8 cellular contexts compared by ENCODE assay signal in the genomic region with DNA sequence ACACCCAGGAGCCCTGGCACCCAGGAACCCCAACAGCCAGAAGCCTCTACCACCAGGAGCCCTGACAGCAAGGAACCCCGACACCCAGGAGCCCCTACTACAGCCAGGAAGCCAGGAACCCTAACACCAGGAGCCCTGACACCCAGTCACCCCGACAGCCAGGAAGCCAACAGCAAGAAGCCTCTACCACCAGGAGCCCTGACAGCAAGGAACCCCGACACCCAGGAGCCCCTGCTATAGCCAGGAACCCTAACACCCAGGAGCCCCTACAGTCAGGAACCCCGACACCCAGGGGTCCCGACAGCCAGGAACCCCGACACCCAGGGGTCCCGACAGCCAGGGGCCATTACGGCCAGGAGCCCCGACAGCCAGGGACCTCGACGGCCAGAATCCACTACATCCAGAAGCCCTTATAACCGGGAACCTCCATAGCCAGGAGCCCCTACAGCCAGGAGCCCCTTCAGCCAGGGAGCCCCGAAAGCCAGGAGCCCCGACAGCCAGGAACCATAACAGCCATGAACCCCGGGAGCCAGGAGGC. TPM values are rescaled to one million over a fixed set of nuclear protein-coding genes. Genes with fewer than 3 reads are reported as not detected.
A peak's percentile ranks its signal among the peaks of the same experiment; 100 is the strongest.
DNase-seq lines count a peak whose midpoint lies in the region; ATAC-seq, FAIRE-seq and TF ChIP-seq lines count a peak whose summit lies in the region.

No MANE protein-coding gene starts in this region.

- H3K9ac ChIP-seq in kidney (ENCODE audit: low read length in 2 of 2): peak overlapping the region; percentile 74 to 84

- FAIRE-seq in kidney (lab: Jason Lieb, UNC): no peak

- H3K4me1 Mint-ChIP-seq in CD4-positive, CD25-positive, alpha-beta regulatory T cell: peaks cover 10 to 42% (median 22%) of the 10 kb centered on the region in 4 donors
- peaks cover 27% of the 10 kb centered on the region for H3K4me1 Mint-ChIP-seq in activated T-helper 2 cell treated with anti-CD3 and anti-CD28 coated beads, Interferon-gamma antibody, Interleukin-2, Interleukin-4, amounts not matched to agents 10 μg/mL and 5 μg/mL and 100 μg/mL, durations not matched to agents 14 hours and 24 hours and 36 hours (ENCODE audit: low read depth)

- no peaks in the 10 kb centered on the region for H3K9me3 ChIP-seq in CD4-positive, CD25-positive, alpha-beta regulatory T cell (ENCODE audit: control insufficient read depth in 2 of 2, low read length in 2 of 2)
- H3K9me3 ChIP-seq in kidney (ENCODE audit: control insufficient read depth in 1 of 2, low read length in 2 of 2) (no peaks in the 10 kb centered on the region), testis (no peaks in the 10 kb centered on the region)

- peak overlapping the region; percentile 78 to 96 (median 94) for H3K4me3 Mint-ChIP-seq in CD4-positive, CD25-positive, alpha-beta regulatory T cell
- H3K4me3 Mint-ChIP-seq in activated T-helper 2 cell treated with anti-CD3 and anti-CD28 coated beads, Interferon-gamma antibody, Interleukin-2, Interleukin-4, amounts not matched to agents 10 μg/mL and 5 μg/mL and 100 μg/mL, durations not matched to agents 14 hours and 24 hours and 36 hours (ENCODE audit: low read depth): peak overlapping the region; percentile 92

- peaks cover 4% of the 10 kb centered on the region for H3K36me3 Mint-ChIP-seq in CD4-positive, CD25-positive, alpha-beta regulatory T cell
- H3K36me3 Mint-ChIP-seq in activated T-helper 2 cell treated with anti-CD3 and anti-CD28 coated beads, Interferon-gamma antibody, Interleukin-2, Interleukin-4, amounts not matched to agents 10 μg/mL and 5 μg/mL and 100 μg/mL, durations not matched to agents 14 hours and 24 hours and 36 hours (ENCODE audit: low read depth): peaks cover 16% of the 10 kb centered on the region

- H3K9me3 Mint-ChIP-seq in CD4-positive, CD25-positive, alpha-beta regulatory T cell: no peaks in the 10 kb centered on the region
- H3K9me3 Mint-ChIP-seq in activated T-helper 2 cell treated with anti-CD3 and anti-CD28 coated beads, Interferon-gamma antibody, Interleukin-2, Interleukin-4, amounts not matched to agents 10 μg/mL and 5 μg/mL and 100 μg/mL, durations not matched to agents 14 hours and 24 hours and 36 hours: no peaks in the 10 kb centered on the region

- H3K4me1 ChIP-seq in CD4-positive, CD25-positive, alpha-beta regulatory T cell (ENCODE audit: control insufficient read depth, insufficient read depth, low read length, poor library complexity, severe bottlenecking): peaks cover 44% of the 10 kb centered on the region
- peaks cover 8 to 13% of the 10 kb centered on the region in 2 donors for H3K4me1 ChIP-seq in kidney (ENCODE audit: control insufficient read depth in 1 of 2, insufficient read depth in 1 of 2, low read depth in 1 of 2, low read length in 2 of 2)
- peaks cover 15% of the 10 kb centered on the region for H3K4me1 ChIP-seq in testis

- ATAC-seq in CD4-positive, CD25-positive, alpha-beta regulatory T cell (ENCODE audit: low read depth in 2 of 2): peak in 1 of 2 donors; percentile 6
- no peak for ATAC-seq in HG02840 (IDR thresholded peaks at IDR 0.05; ENCODE audit: low FRiP score, unreplicated experiment)
- ATAC-seq in GM18520 (IDR thresholded peaks at IDR 0.05; ENCODE audit: unreplicated experiment): no peak

- no peak for TF ChIP-seq POLR2A in testis (IDR thresholded peaks at IDR 0.05)

- no peak overlapping the region for H3K4me3 ChIP-seq in CD4-positive, CD25-positive, alpha-beta regulatory T cell (ENCODE audit: low read depth, low read length)
- H3K4me3 ChIP-seq in HFF-Myc (replicated peaks; ENCODE audit: low read depth, low read length): peak overlapping the region; percentile 83
- H3K4me3 ChIP-seq in kidney (ENCODE audit: low read length in 2 of 2): peak overlapping the region; percentile 9 to 76
- H3K4me3 ChIP-seq in testis: peak overlapping the region; percentile 88 to 99

- intact Hi-C loops in activated T-helper 2 cell treated with anti-CD3 and anti-CD28 coated beads, Interferon-gamma antibody, Interleukin-2, Interleukin-4, amounts not matched to agents 10 μg/mL and 5 μg/mL and 100 μg/mL, durations not matched to agents 14 hours and 24 hours and 36 hours (cut with micrococcal nuclease): loop anchor here (1.0 to 10.0 kb wide), 2 partner anchors 25 to 1101 kb away; partner anchors contain the start of gene C10orf143
- intact Hi-C loops in kidney (cut with DNase I): no loop called here
- intact Hi-C loops in testis (cut with DNase I; ENCODE audit: low total_unique reads): no loop called here

- H3K36me3 ChIP-seq in CD4-positive, CD25-positive, alpha-beta regulatory T cell (ENCODE audit: control insufficient read depth, insufficient read depth, low read length): no peaks in the 10 kb centered on the region
- H3K36me3 ChIP-seq in kidney (ENCODE audit: control insufficient read depth in 1 of 2, insufficient read depth in 2 of 2, low read length in 2 of 2): no peaks in the 10 kb centered on the region
- no peaks in the 10 kb centered on the region for H3K36me3 ChIP-seq in testis (ENCODE audit: low read depth, missing control alignments)

- H3K27ac ChIP-seq in CD4-positive, CD25-positive, alpha-beta regulatory T cell (ENCODE audit: insufficient read depth, low read length, poor library complexity, severe bottlenecking): peak overlapping the region; percentile 76
- H3K27ac ChIP-seq in kidney (ENCODE audit: low read depth in 2 of 2, low read length in 2 of 2): no peak overlapping the region
- peak overlapping the region; percentile 83 to 84 for H3K27ac ChIP-seq in testis

- TF ChIP-seq CTCF in HFF-Myc (IDR thresholded peaks at IDR 0.05; ENCODE audit: low read depth, low read length, missing control alignments) (no peak), kidney (IDR thresholded peaks at IDR 0.05; ENCODE audit: borderline replicate concordance, extremely low read depth, insufficient read depth) (no peak), testis (IDR thresholded peaks at IDR 0.05) (no peak)

- H3K27me3 ChIP-seq in CD4-positive, CD25-positive, alpha-beta regulatory T cell (ENCODE audit: control insufficient read depth, insufficient read depth, low read length): no peaks in the 10 kb centered on the region
- no peaks in the 10 kb centered on the region for H3K27me3 ChIP-seq in testis

- WGBS in testis, 2 donors: 0 to 20% methylated on average over 1 to 15 of the region's 15 CpGs

- H3K27ac Mint-ChIP-seq in CD4-positive, CD25-positive, alpha-beta regulatory T cell: peak overlapping the region; percentile 71 to 93 (median 86)
- no peak overlapping the region for H3K27ac Mint-ChIP-seq in activated T-helper 2 cell treated with anti-CD3 and anti-CD28 coated beads, Interferon-gamma antibody, Interleukin-2, Interleukin-4, amounts not matched to agents 10 μg/mL and 5 μg/mL and 100 μg/mL, durations not matched to agents 14 hours and 24 hours and 36 hours

- peaks cover 28% of the 10 kb centered on the region for H3K27me3 Mint-ChIP-seq in CD4-positive, CD25-positive, alpha-beta regulatory T cell
- H3K27me3 Mint-ChIP-seq in activated T-helper 2 cell treated with anti-CD3 and anti-CD28 coated beads, Interferon-gamma antibody, Interleukin-2, Interleukin-4, amounts not matched to agents 10 μg/mL and 5 μg/mL and 100 μg/mL, durations not matched to agents 14 hours and 24 hours and 36 hours (ENCODE audit: low read depth): peaks cover 4% of the 10 kb centered on the region

- DNase-seq in CD4-positive, CD25-positive, alpha-beta regulatory T cell: peak in 1 of 3 donors; percentile 7
- no peak for DNase-seq in HFF-Myc (ENCODE audit: extremely low read depth, low read depth)
- DNase-seq in activated T-helper 2 cell treated with anti-CD3 and anti-CD28 coated beads, Interferon-gamma antibody, Interleukin-2, Interleukin-4, amounts not matched to agents 10 μg/mL and 5 μg/mL and 100 μg/mL, durations not matched to agents 14 hours and 24 hours and 36 hours (ENCODE audit: low spot score): no peak
- no peak for DNase-seq in kidney
- DNase-seq in testis: no peak
- DNase-seq in epidermal melanocyte (ENCODE audit: insufficient read length, low spot score): no peak

RNA-seq across cellular contexts. Expression of gene GLRX3, which starts 0.4 kb away (rescaled TPM):
- 41.4 TPM for total RNA-seq in CD4-positive, CD25-positive, alpha-beta regulatory T cell
- 100 to 1,000 TPM in 1 of 4 donors, 10 to 100 TPM in 3; 79.5 to 123 (median 98.2) TPM for polyA plus RNA-seq in CD4-positive, CD25-positive, alpha-beta regulatory T cell
- 138 and 145 TPM in 2 replicates for total RNA-seq in activated T-helper 2 cell treated with anti-CD3 and anti-CD28 coated beads, Interferon-gamma antibody, Interleukin-2, Interleukin-4, amounts not matched to agents 10 μg/mL and 5 μg/mL and 100 μg/mL, durations not matched to agents 14 hours and 24 hours and 36 hours
- 52.5 TPM for total RNA-seq in kidney
- polyA plus RNA-seq in kidney (ENCODE audit: insufficient read depth, low read depth, low replicate concordance): 70.4 TPM
- total RNA-seq in testis: 10 to 100 TPM; 60.8 to 63.5 TPM
- polyA plus RNA-seq in testis (ENCODE audit: insufficient read depth, low read depth, low replicate concordance): 141 TPM

RNA-seq across cellular contexts. Expression of gene C10orf143, which starts 25.1 kb away (rescaled TPM):
- total RNA-seq in CD4-positive, CD25-positive, alpha-beta regulatory T cell: 7.7 TPM
- 10 to 100 TPM; 20.2 to 28.9 (median 24.1) TPM for polyA plus RNA-seq in CD4-positive, CD25-positive, alpha-beta regulatory T cell
- total RNA-seq in activated T-helper 2 cell treated with anti-CD3 and anti-CD28 coated beads, Interferon-gamma antibody, Interleukin-2, Interleukin-4, amounts not matched to agents 10 μg/mL and 5 μg/mL and 100 μg/mL, durations not matched to agents 14 hours and 24 hours and 36 hours: 3.1 and 4.5 TPM in 2 replicates
- 6.6 TPM for total RNA-seq in kidney
- polyA plus RNA-seq in kidney (ENCODE audit: insufficient read depth, low read depth, low replicate concordance): 9.2 TPM
- 1 to 10 TPM; 3.7 to 7.6 TPM for total RNA-seq in testis
- polyA plus RNA-seq in testis (ENCODE audit: insufficient read depth, low read depth, low replicate concordance): 7.2 TPM

Comparison
In these comparisons a context has a peak if more than half of its experiments do, and no peak if none do; other contexts are left out.
1. H3K27ac ChIP-seq: peak in CD4-positive, CD25-positive, alpha-beta regulatory T cell (single experiment) and testis (2 of 2); none in kidney (0 of 2).